8 cellular contexts compared by ENCODE assay signal in genomic region chr10:122567056-122567660, GRCh38. TPM values are rescaled to one million over a fixed set of nuclear protein-coding genes. Genes with fewer than 3 reads are reported as not detected.
DNase-seq lines count a peak whose midpoint lies in the region; ATAC-seq and TF ChIP-seq lines count a peak whose summit lies in the region.

No MANE protein-coding gene starts in this region.

- CTCF ChIA-PET in activated naive CD4-positive, alpha-beta T cell treated with anti-CD3 and anti-CD28 coated beads, Interleukin-2, amount 10 ng/mL, durations not matched to agents 7 days and 5 days (lab: Charles Lee), result interaction anchor here (1.2 to 3.3 kb wide), 5 partner anchors 10 to 268 kb away, joined by 4 to 21 read pairs (median 14); no protein-coding TSS in a partner anchor

- no peaks in the 10 kb centered on the region for H3K9me3 ChIP-seq in upper lobe of right lung

- ATAC-seq in upper lobe of right lung (peak; percentile 56), HG02623 (IDR thresholded peaks at IDR 0.05; ENCODE audit: unreplicated experiment) (no peak), GM18873 (IDR thresholded peaks at IDR 0.05; ENCODE audit: low FRiP score, unreplicated experiment) (no peak)

- no peaks in the 10 kb centered on the region for H3K36me3 Mint-ChIP-seq in activated naive CD4-positive, alpha-beta T cell treated with anti-CD3 and anti-CD28 coated beads, Interleukin-2, amount 10 ng/mL, durations not matched to agents 7 days and 5 days

- DNase-seq in EL, result peak; percentile 30
- DNase-seq in HT1080 (ENCODE audit: low read depth), result peak; percentile 53
- DNase-seq in activated naive CD4-positive, alpha-beta T cell treated with anti-CD3 and anti-CD28 coated beads, Interleukin-2, amount 10 ng/mL, durations not matched to agents 7 days and 5 days, result peak; percentile 59
- peak; percentile 77 for DNase-seq in iPS-NIHi7 (ENCODE audit: extremely low spot score)
- DNase-seq in upper lobe of right lung, result no peak
- DNase-seq in superior temporal gyrus (ENCODE audit: extremely low spot score), result no peak

- intact Hi-C loops in upper lobe of right lung (cut with DNase I), result loop anchor here (5.0 to 10.0 kb wide), 2 partner anchors 40 to 132 kb away; no protein-coding TSS in a partner anchor

- no peaks in the 10 kb centered on the region for H3K9me3 Mint-ChIP-seq in activated naive CD4-positive, alpha-beta T cell treated with anti-CD3 and anti-CD28 coated beads, Interleukin-2, amount 10 ng/mL, durations not matched to agents 7 days and 5 days

- H3K4me3 Mint-ChIP-seq in activated naive CD4-positive, alpha-beta T cell treated with anti-CD3 and anti-CD28 coated beads, Interleukin-2, amount 10 ng/mL, durations not matched to agents 7 days and 5 days, result no peak overlapping the region

- peaks cover 31% of the 10 kb centered on the region for H3K27me3 Mint-ChIP-seq in activated naive CD4-positive, alpha-beta T cell treated with anti-CD3 and anti-CD28 coated beads, Interleukin-2, amount 10 ng/mL, durations not matched to agents 7 days and 5 days

- no peak overlapping the region for H3K27ac ChIP-seq in upper lobe of right lung

- peaks cover 5% of the 10 kb centered on the region for H3K27me3 ChIP-seq in upper lobe of right lung

- no peaks in the 10 kb centered on the region for H3K4me1 Mint-ChIP-seq in activated naive CD4-positive, alpha-beta T cell treated with anti-CD3 and anti-CD28 coated beads, Interleukin-2, amount 10 ng/mL, durations not matched to agents 7 days and 5 days

- TF ChIP-seq CTCF in upper lobe of right lung (IDR thresholded peaks at IDR 0.05), result peak; percentile 58

- H3K36me3 ChIP-seq in upper lobe of right lung, result no peaks in the 10 kb centered on the region

- H3K27ac Mint-ChIP-seq in activated naive CD4-positive, alpha-beta T cell treated with anti-CD3 and anti-CD28 coated beads, Interleukin-2, amount 10 ng/mL, durations not matched to agents 7 days and 5 days, result no peak overlapping the region

- no peaks in the 10 kb centered on the region for H3K4me1 ChIP-seq in upper lobe of right lung

- H3K4me3 ChIP-seq in upper lobe of right lung, result no peak overlapping the region

RNA-seq across cellular contexts. Expression of gene DMBT1, which starts 6.6 kb away (rescaled TPM):
- 1.1 and 2.2 TPM in 2 replicates for total RNA-seq in HT1080 (2014; rRNA removed; shearing (Covaris generic))
- polyA plus RNA-seq in HT1080 (2015; cell fraction: cytosol; rRNA removed), result 1.00 and 1.6 TPM in 2 replicates
- 6.3 and 6.5 TPM in 2 replicates for polyA plus RNA-seq in HT1080 (2015; cell fraction: nucleus; rRNA removed)
- 78.6 TPM for total RNA-seq in upper lobe of right lung

Comparison
In these comparisons a context has a peak if more than half of its experiments do, and no peak if none do; other contexts are left out.
1. DNase-seq: peak in EL (single experiment), HT1080 (single experiment), activated naive CD4-positive, alpha-beta T cell treated with anti-CD3 and anti-CD28 coated beads, Interleukin-2, amount 10 ng/mL, durations not matched to agents 7 days and 5 days (single experiment) and iPS-NIHi7 (single experiment); none in upper lobe of right lung (single experiment) and superior temporal gyrus (single experiment).
2. RNA of gene DMBT1, which starts 6.6 kb away (total RNA-seq): 78.6 TPM in upper lobe of right lung (single experiment); 1.1 to 2.2 TPM in HT1080; every median in the first group is over 10 times any median in the second.